8 cellular contexts compared by ENCODE assay signal in the genomic region with DNA sequence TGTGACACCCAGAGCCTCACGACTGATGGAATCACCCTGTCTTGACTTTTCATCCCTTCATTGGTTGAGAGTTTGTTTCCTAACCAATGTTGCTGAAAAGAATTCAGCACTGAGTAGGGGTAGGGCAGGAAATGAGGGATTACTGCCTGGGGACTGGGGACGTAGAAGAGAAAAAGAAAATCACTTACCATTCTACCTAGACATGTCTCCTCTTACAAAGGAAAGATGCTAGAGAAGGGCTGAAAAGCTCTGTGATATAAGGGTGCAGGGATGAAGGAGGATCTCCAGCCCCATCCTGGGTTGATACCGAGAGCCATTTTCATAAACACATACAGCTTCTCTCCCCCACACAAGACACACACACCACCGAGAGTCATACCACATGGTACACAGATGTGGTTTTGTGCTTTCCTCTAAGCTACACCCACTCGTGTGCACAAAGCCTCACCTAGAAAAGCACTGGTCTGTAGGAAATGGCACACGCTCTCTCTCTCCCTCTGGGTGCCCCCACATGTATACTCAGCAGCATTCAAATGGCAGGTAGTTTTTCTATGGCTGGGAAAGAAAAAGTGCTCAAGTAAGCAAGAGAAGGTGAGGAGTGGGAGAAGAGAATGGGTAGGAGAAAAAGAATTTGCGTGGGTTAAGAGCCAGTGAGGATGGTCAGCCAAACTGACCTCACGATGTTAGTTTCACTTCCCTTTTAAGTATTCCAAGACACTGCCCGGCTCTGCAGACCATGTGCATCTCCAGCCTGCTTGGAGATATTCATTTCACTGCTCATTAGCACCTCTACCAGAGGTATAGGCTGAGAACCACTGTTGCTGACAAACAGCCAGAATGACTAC.
A peak's percentile ranks its signal among the peaks of the same experiment; 100 is the strongest.
DNase-seq lines count a peak whose midpoint lies in the region; ATAC-seq and TF ChIP-seq lines count a peak whose summit lies in the region.

No MANE protein-coding gene starts in this region.

- peaks cover 19% of the 10 kb centered on the region for H3K36me3 Mint-ChIP-seq in activated CD4-positive, alpha-beta T cell treated with anti-CD3 and anti-CD28 coated beads, Interleukin-2, amount 10 ng/mL, durations not matched to agents 7 days and 5 days (ENCODE audit: low read depth)

- peak overlapping the region; percentile 54 for H3K4me3 ChIP-seq in fibroblast of the aortic adventitia (ENCODE audit: low read depth, low read length)

- peak; percentile 9 for DNase-seq in A172 (ENCODE audit: low spot score)
- peak; percentile 69 for DNase-seq in activated CD4-positive, alpha-beta T cell treated with anti-CD3 and anti-CD28 coated beads, Interleukin-2, amount 10 ng/mL, durations not matched to agents 7 days and 5 days
- peak; percentile 66 for DNase-seq in fibroblast of the aortic adventitia (ENCODE audit: low read depth)
- peak; percentile 28 to 29 for DNase-seq in stimulated activated CD4-positive, alpha-beta T cell treated with anti-CD3 and anti-CD28 coated beads, Interleukin-2, amount 100 ng/mL, for 24 hours
- no peak for DNase-seq in NCI-H510A treated with DMSO at 0.1 percent for 48 hours (lab: John Stamatoyannopoulos, UW)
- DNase-seq in caudate nucleus (lab: John Stamatoyannopoulos, UW): no peak

- H3K9me3 Mint-ChIP-seq in activated CD4-positive, alpha-beta T cell treated with anti-CD3 and anti-CD28 coated beads, Interleukin-2, amount 10 ng/mL, durations not matched to agents 7 days and 5 days: peaks cover 5% of the 10 kb centered on the region

- H3K4me3 Mint-ChIP-seq in activated CD4-positive, alpha-beta T cell treated with anti-CD3 and anti-CD28 coated beads, Interleukin-2, amount 10 ng/mL, durations not matched to agents 7 days and 5 days: peak overlapping the region; percentile 72

- TF ChIP-seq CTCF in fibroblast of the aortic adventitia (IDR thresholded peaks at IDR 0.05; ENCODE audit: insufficient read depth, low read length): no peak

- no peaks in the 10 kb centered on the region for H3K27me3 Mint-ChIP-seq in activated CD4-positive, alpha-beta T cell treated with anti-CD3 and anti-CD28 coated beads, Interleukin-2, amount 10 ng/mL, durations not matched to agents 7 days and 5 days

- ATAC-seq in GM21786 (IDR thresholded peaks at IDR 0.05; ENCODE audit: unreplicated experiment) (peak; percentile 55), GM21423 (IDR thresholded peaks at IDR 0.05; ENCODE audit: unreplicated experiment) (no peak)

- POLR2A ChIA-PET in activated CD4-positive, alpha-beta T cell treated with anti-CD3 and anti-CD28 coated beads, Interleukin-2, amount 10 ng/mL, durations not matched to agents 7 days and 5 days (lab: Charles Lee): interaction anchor here (0.6 to 0.7 kb wide), 2 partner anchors 12 to 205 kb away, joined by 3 read pairs; no protein-coding TSS in a partner anchor

- H3K4me1 Mint-ChIP-seq in activated CD4-positive, alpha-beta T cell treated with anti-CD3 and anti-CD28 coated beads, Interleukin-2, amount 10 ng/mL, durations not matched to agents 7 days and 5 days: peaks cover 36% of the 10 kb centered on the region

- H3K27ac ChIP-seq in caudate nucleus (ENCODE audit: low read depth, low read length): no peak overlapping the region

- CTCF ChIA-PET in activated CD4-positive, alpha-beta T cell treated with anti-CD3 and anti-CD28 coated beads, Interleukin-2, amount 10 ng/mL, durations not matched to agents 7 days and 5 days (lab: Charles Lee): interaction anchor here (0.7 to 1.7 kb wide), 3 partner anchors 9 to 90 kb away, joined by 3 read pairs; no protein-coding TSS in a partner anchor

- peak overlapping the region; percentile 96 for H3K27ac Mint-ChIP-seq in activated CD4-positive, alpha-beta T cell treated with anti-CD3 and anti-CD28 coated beads, Interleukin-2, amount 10 ng/mL, durations not matched to agents 7 days and 5 days

Comparison
In these comparisons a context has a peak if more than half of its experiments do, and no peak if none do; other contexts are left out.
1. DNase-seq: peak in A172 (single experiment), activated CD4-positive, alpha-beta T cell treated with anti-CD3 and anti-CD28 coated beads, Interleukin-2, amount 10 ng/mL, durations not matched to agents 7 days and 5 days (single experiment), fibroblast of the aortic adventitia (single experiment) and stimulated activated CD4-positive, alpha-beta T cell treated with anti-CD3 and anti-CD28 coated beads, Interleukin-2, amount 100 ng/mL, for 24 hours (2 of 2); none in NCI-H510A treated with DMSO at 0.1 percent for 48 hours (single experiment) and caudate nucleus (0 of 61).